ENCODE assay signal across 8 cellular contexts in genomic region chr16:11757671-11758545, GRCh38. TPM values are rescaled to one million over a fixed set of nuclear protein-coding genes. Genes with fewer than 3 reads are reported as not detected.
DNase-seq lines count a peak whose midpoint lies in the region; ATAC-seq, FAIRE-seq and TF ChIP-seq lines count a peak whose summit lies in the region.

No MANE protein-coding gene starts in this region.

- no peak for TF ChIP-seq CTCF in AG10803 (conservative IDR thresholded peaks at IDR 0.05; ENCODE audit: low read length)
- TF ChIP-seq CTCF in bronchial epithelial cell (IDR thresholded peaks at IDR 0.05; ENCODE audit: insufficient read depth, low read length, severe bottlenecking), result no peak

- FAIRE-seq in bronchial epithelial cell (lab: Jason Lieb, UNC), result no peak

- no peak overlapping the region for H3K4me3 ChIP-seq in AG10803 (ENCODE audit: low read length)
- H3K4me3 ChIP-seq in bronchial epithelial cell (ENCODE audit: low read depth, low read length), result no peak overlapping the region

- no peak for TF ChIP-seq POLR2A in erythroblast (IDR thresholded peaks at IDR 0.05; ENCODE audit: low read length)

- H3K27me3 ChIP-seq in bronchial epithelial cell (ENCODE audit: control insufficient read depth, insufficient read depth, low read length), result no peaks in the 10 kb centered on the region

- no peak for ATAC-seq in GM18867 (IDR thresholded peaks at IDR 0.05; ENCODE audit: unreplicated experiment)

- intact Hi-C loops in posterior cingulate gyrus (cut with DNase I), result no loop called here

- peaks cover 17% of the 10 kb centered on the region for H3K36me3 ChIP-seq in bronchial epithelial cell (ENCODE audit: control insufficient read depth, insufficient read depth, low read length)

- peak; percentile 18 for DNase-seq in AG10803 (ENCODE audit: low read depth)
- DNase-seq in LHCN-M2 (ENCODE audit: low read depth), result peak; percentile 51
- peak; percentile 37 for DNase-seq in bronchial epithelial cell (ENCODE audit: low read depth)
- DNase-seq in mucosa of gallbladder (ENCODE audit: low spot score), result peak; percentile 50
- DNase-seq in HUDEP-2 (lab: John Stamatoyannopoulos, UW; ENCODE audit: unreplicated experiment in 76 of 76), result no peak
- no peak for DNase-seq in erythroblast (lab: John Stamatoyannopoulos, UW)
- no peak for DNase-seq in posterior cingulate gyrus

RNA-seq across cellular contexts. Expression of gene TXNDC11, which starts 15.3 kb away (rescaled TPM):
- total RNA-seq in LHCN-M2 (2014; rRNA removed) (27.3 and 31.0 TPM in 2 replicates), bronchial epithelial cell (29.4 and 35.8 TPM in 2 replicates), mucosa of gallbladder (55.7 TPM)
- polyA plus RNA-seq in LHCN-M2 (2012), result 20.2 TPM

RNA-seq across cellular contexts. Expression of gene ZC3H7A, which starts 39.1 kb away (rescaled TPM):
- total RNA-seq in LHCN-M2 (2014; rRNA removed) (26.5 and 42.4 TPM in 2 replicates), bronchial epithelial cell (26.9 and 28.5 TPM in 2 replicates), mucosa of gallbladder (47.1 TPM)
- 21.4 TPM for polyA plus RNA-seq in LHCN-M2 (2012)

Comparison
In these comparisons a context has a peak if more than half of its experiments do, and no peak if none do; other contexts are left out.
1. DNase-seq: peak in AG10803 (single experiment), LHCN-M2 (single experiment), bronchial epithelial cell (single experiment) and mucosa of gallbladder (single experiment); none in HUDEP-2 (0 of 76), erythroblast (0 of 2) and posterior cingulate gyrus (0 of 10).